In the genomic region with DNA sequence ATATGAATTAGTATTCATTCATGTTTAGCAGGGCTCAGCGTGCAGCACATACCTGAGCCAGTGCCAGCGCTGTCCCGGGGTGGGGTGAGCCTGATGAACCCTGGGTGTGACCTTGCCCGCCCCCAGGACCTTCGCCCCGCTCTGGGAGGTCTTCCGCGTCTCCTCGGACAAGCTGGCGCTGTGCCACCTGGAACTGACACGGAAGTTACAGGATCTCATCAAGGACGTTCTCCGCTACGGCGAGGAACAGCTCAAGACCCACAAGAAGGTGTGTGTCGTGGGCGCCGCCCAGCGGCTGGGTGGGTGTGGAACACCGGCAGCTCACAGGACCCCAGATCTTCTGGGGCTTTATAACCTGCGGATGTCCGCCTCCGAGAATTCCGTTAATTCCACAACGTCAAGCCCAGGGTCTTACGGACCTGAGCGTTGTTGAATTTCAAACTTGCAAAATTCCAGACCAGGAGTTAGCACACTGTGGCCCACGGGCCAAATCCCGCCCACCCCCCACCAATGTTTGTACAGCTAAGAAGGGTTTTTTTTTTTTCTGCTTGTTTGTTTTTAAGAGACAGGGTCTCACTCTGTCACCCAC, we compare ENCODE assay signal across 8 cellular contexts. TPM values are rescaled to one million over a fixed set of nuclear protein-coding genes. Genes with fewer than 3 reads are reported as not detected.
DNase-seq lines count a peak whose midpoint lies in the region; ATAC-seq and TF ChIP-seq lines count a peak whose summit lies in the region.

No MANE protein-coding gene starts in this region.

- H3K4me3 ChIP-seq in Karpas-422 (ENCODE audit: low read length) = no peak overlapping the region
- H3K4me3 ChIP-seq in SJCRH30 = no peak overlapping the region
- peak overlapping the region in 19 of 59 donors; percentile 2 to 42 (median 19) for H3K4me3 ChIP-seq in dorsolateral prefrontal cortex
- H3K4me3 ChIP-seq in lower lobe of right lung = no peak overlapping the region
- no peak overlapping the region for H3K4me3 ChIP-seq in thyroid gland (replicated peaks in 1 of 3)

- DNase-seq in DMS79 (lab: John Stamatoyannopoulos, UW) (peak; percentile 42), Karpas-422 (peak; percentile 86), SJCRH30 (peak; percentile 93 to 96), dorsolateral prefrontal cortex (peak in 9 of 10 donors; percentile 76 to 85 (median 81)), lower lobe of right lung (peak; percentile 90), thyroid gland (peak; percentile 76 to 77)

- intact Hi-C loops in dorsolateral prefrontal cortex (cut with DNase I) = loop anchor here (5.0 kb wide), 2 partner anchors 49 to 64 kb away; a partner anchor contains a TSS
- intact Hi-C loops in lower lobe of right lung (cut with DNase I) = loop anchor here (10.0 kb wide), 1 partner anchor 62 kb away; no protein-coding TSS in a partner anchor
- intact Hi-C loops in thyroid gland (cut with DNase I) = loop anchor here (5.0 kb wide), 1 partner anchor 59 kb away; no protein-coding TSS in a partner anchor

- ATAC-seq in lower lobe of right lung = peak; percentile 88
- no peak for ATAC-seq in GM18867 (IDR thresholded peaks at IDR 0.05; ENCODE audit: unreplicated experiment)
- ATAC-seq in HG03439 (IDR thresholded peaks at IDR 0.05; ENCODE audit: unreplicated experiment) = no peak

- no peak overlapping the region for H3K27ac ChIP-seq in Karpas-422 (ENCODE audit: low read length)
- H3K27ac ChIP-seq in SJCRH30 = no peak overlapping the region
- peak overlapping the region in 57 of 59 donors; percentile 16 to 100 (median 78) for H3K27ac ChIP-seq in dorsolateral prefrontal cortex
- no peak overlapping the region for H3K27ac ChIP-seq in lower lobe of right lung
- H3K27ac ChIP-seq in thyroid gland = no peak overlapping the region

- H3K36me3 ChIP-seq in Karpas-422 (ENCODE audit: insufficient read depth, low read length) (peaks cover 21% of the 10 kb centered on the region; the same call in 1 of the 2 replicates), SJCRH30 (no peaks in the 10 kb centered on the region), lower lobe of right lung (no peaks in the 10 kb centered on the region), thyroid gland (no peaks in the 10 kb centered on the region)

- TF ChIP-seq POLR2A in thyroid gland (IDR thresholded peaks at IDR 0.05) = no peak

- no peak overlapping the region for H3K9ac ChIP-seq in Karpas-422 (ENCODE audit: low read length)

- WGBS in thyroid gland, 2 donors = 7 to 15% methylated on average over 11 to 17 of the region's 29 CpGs

- no peak overlapping the region for H2AFZ ChIP-seq in Karpas-422 (ENCODE audit: low read length)

- no peaks in the 10 kb centered on the region for H3K4me1 ChIP-seq in Karpas-422 (ENCODE audit: low read length)
- H3K4me1 ChIP-seq in SJCRH30 = no peaks in the 10 kb centered on the region
- peaks cover 14% of the 10 kb centered on the region for H3K4me1 ChIP-seq in lower lobe of right lung
- peaks cover 3 to 6% of the 10 kb centered on the region in 2 donors for H3K4me1 ChIP-seq in thyroid gland

- H3K9me2 ChIP-seq in Karpas-422 (replicated peaks; ENCODE audit: insufficient read depth, low read length) = no peaks in the 10 kb centered on the region

- no peaks in the 10 kb centered on the region for H3K27me3 ChIP-seq in Karpas-422 (ENCODE audit: low read length)
- H3K27me3 ChIP-seq in SJCRH30 = no peaks in the 10 kb centered on the region
- no peaks in the 10 kb centered on the region for H3K27me3 ChIP-seq in dorsolateral prefrontal cortex
- H3K27me3 ChIP-seq in lower lobe of right lung (ENCODE audit: low read depth) = no peaks in the 10 kb centered on the region
- no peaks in the 10 kb centered on the region for H3K27me3 ChIP-seq in thyroid gland

- H3K9me3 ChIP-seq in Karpas-422 (ENCODE audit: low read length) (no peaks in the 10 kb centered on the region), SJCRH30 (replicated peaks) (no peaks in the 10 kb centered on the region), lower lobe of right lung (no peaks in the 10 kb centered on the region), thyroid gland (no peaks in the 10 kb centered on the region)

- TF ChIP-seq CTCF in dorsolateral prefrontal cortex (IDR thresholded peaks at IDR 0.05 in 54 of 56, conservative IDR thresholded peaks at IDR 0.05 in 2 of 56; ENCODE audit: low read depth in 1 of 56, partially characterized antibody in 56 of 56) (peak; percentile 23 to 88 (median 77)), lower lobe of right lung (IDR thresholded peaks at IDR 0.05) (peak; percentile 87), thyroid gland (IDR thresholded peaks at IDR 0.05) (peak; percentile 45 to 78 (median 64))

- H3K4me2 ChIP-seq in Karpas-422 (ENCODE audit: low read depth, low read length, poor library complexity, severe bottlenecking) = no peak overlapping the region

- no peaks in the 10 kb centered on the region for H3K79me2 ChIP-seq in Karpas-422 (ENCODE audit: low read length)

- no peaks in the 10 kb centered on the region for H4K20me1 ChIP-seq in Karpas-422 (ENCODE audit: insufficient read depth, low read depth, low read length)

RNA-seq across cellular contexts. Expression of a gene that starts 15.4 kb away (rescaled TPM):
- 16.6 and 40.4 TPM in 2 replicates for total RNA-seq in Karpas-422 (2014; rRNA removed; shearing (Covaris generic); ENCODE audit: low replicate concordance)
- total RNA-seq in SJCRH30 (2014; rRNA removed; shearing (Covaris generic)) = 2.8 and 3.0 TPM in 2 replicates
- total RNA-seq in dorsolateral prefrontal cortex = 100 to 1,000 TPM in 21 of 120 experiments, 10 to 100 TPM in 99; 39.4 to 173 (median 76.8) TPM
- total RNA-seq in lower lobe of right lung = 8.7 TPM
- 1 to 10 TPM in 1 of 4 donors, under 1 TPM in 2, not detected in 1; 0.40 to 1.6 (median 0.67) TPM for total RNA-seq in thyroid gland

RNA-seq across cellular contexts. Expression of a gene that starts 28.3 kb away (rescaled TPM):
- not detected in 2 replicates for total RNA-seq in Karpas-422 (2014; rRNA removed; shearing (Covaris generic); ENCODE audit: low replicate concordance)
- not detected in 2 replicates for total RNA-seq in SJCRH30 (2014; rRNA removed; shearing (Covaris generic))
- total RNA-seq in dorsolateral prefrontal cortex (under 1 TPM in 2 of 120 experiments, not detected in 118; 0.56 to 0.67 TPM), lower lobe of right lung (1.6 TPM), thyroid gland (1 to 10 TPM in 1 of 4 donors, under 1 TPM in 1, not detected in 2; 0.78 to 1.3 TPM)

RNA-seq across cellular contexts. Expression of a gene that starts 47.4 kb away (rescaled TPM):
- total RNA-seq in Karpas-422 (2014; rRNA removed; shearing (Covaris generic); ENCODE audit: low replicate concordance) = 22.9 and 34.6 TPM in 2 replicates
- total RNA-seq in SJCRH30 (2014; rRNA removed; shearing (Covaris generic)) = 27.3 and 29.6 TPM in 2 replicates
- 100 to 1,000 TPM in 116 of 120 experiments, 10 to 100 TPM in 4; 88.0 to 219 (median 156) TPM for total RNA-seq in dorsolateral prefrontal cortex
- 67.1 TPM for total RNA-seq in lower lobe of right lung
- total RNA-seq in thyroid gland = 10 to 100 TPM; 17.9 to 35.5 (median 27.9) TPM

RNA-seq across cellular contexts. Expression of a gene that starts 54.7 kb away (rescaled TPM):
- total RNA-seq in Karpas-422 (2014; rRNA removed; shearing (Covaris generic); ENCODE audit: low replicate concordance) = not detected in 2 replicates
- total RNA-seq in SJCRH30 (2014; rRNA removed; shearing (Covaris generic)) = not detected in 2 replicates
- total RNA-seq in dorsolateral prefrontal cortex (1 to 10 TPM in 36 of 120 experiments, under 1 TPM in 33, not detected in 51; 0.54 to 4.2 (median 1.0) TPM), lower lobe of right lung (not detected), thyroid gland (under 1 TPM in 2 of 4 donors, not detected in 2; 0.89 to 0.94 TPM)

Comparison
In these comparisons a context has a peak if more than half of its experiments do, and no peak if none do; other contexts are left out.
1. DNase-seq: peak in every context shown above with its lines; median percentile 94 in SJCRH30; 90 in lower lobe of right lung; 86 in Karpas-422; 81 in dorsolateral prefrontal cortex; 76 in thyroid gland; 42 in DMS79.
2. H3K27ac ChIP-seq: peak in dorsolateral prefrontal cortex (57 of 59); none in Karpas-422 (single experiment), SJCRH30 (single experiment), lower lobe of right lung (single experiment) and thyroid gland (0 of 3).
3. ATAC-seq: peak in lower lobe of right lung (2 of 2); none in GM18867 (single experiment) and HG03439 (single experiment).
4. Peak in every context shown above with its lines, with median percentiles within 50 percentile points of each other: CTCF ChIP-seq.